Comparison of ENCODE assay signal across 10 cellular contexts in the genomic region with DNA sequence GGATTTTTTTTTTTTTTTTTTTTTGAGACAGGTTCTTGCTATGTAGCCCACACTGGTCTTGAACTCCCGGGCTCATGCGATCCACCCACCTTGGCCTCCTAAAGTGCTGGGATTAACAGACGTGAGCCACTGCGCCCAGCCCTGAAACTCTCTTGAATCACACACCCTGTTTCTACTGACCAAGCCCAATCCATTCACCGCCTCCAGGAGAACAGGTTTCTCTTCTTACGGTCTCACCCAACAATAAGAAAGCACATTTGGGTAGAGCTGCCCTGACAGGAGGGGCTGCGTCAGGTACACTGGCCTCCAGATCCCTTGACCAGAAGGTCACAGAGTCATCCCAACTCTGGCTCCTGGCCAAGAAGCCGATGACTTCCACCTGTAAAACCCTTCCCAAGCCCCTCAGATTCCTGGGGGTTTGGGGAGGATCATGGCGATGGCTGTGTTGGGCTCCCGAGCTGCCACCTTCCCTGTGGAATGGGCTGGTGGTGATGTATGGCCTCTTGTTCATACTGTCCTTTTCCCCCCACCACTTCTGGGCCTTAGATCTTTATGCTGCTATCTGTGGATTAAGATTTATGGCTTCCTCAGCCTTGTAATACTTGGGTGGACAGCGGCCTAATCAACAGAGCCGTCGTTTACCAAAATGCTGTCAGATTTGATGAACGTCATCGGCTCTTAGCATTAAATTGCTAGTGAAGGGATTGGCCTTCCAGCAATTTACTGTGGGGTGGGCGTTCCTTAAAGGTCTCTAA.
"Had no signal": no experiment of that assay in that cellular context is flagged by ENCODE, and none has a peak within 500 bp of the region (broad histone marks: within the 10 kb centered on the region; RNA-seq: fewer than 3 reads in every experiment).

No MANE protein-coding gene starts in this region.

- H3K27ac ChIP-seq: coronary artery, lower lobe of right lung, vagina, VCaP had no signal

- H3K27me3 ChIP-seq: vagina had no signal

- DNase-seq: activated CD8-positive, alpha-beta memory T cell treated with anti-CD3 and anti-CD28 coated beads, Interleukin-2, amount 50 U/mL, for 4 hours; activated naive CD4-positive, alpha-beta T cell; aorta; effector CD4-positive, alpha-beta T cell; lower lobe of right lung; stimulated activated CD4-positive, alpha-beta T cell treated with anti-CD3 and anti-CD28 coated beads, Interleukin-4, amount 100 ng/mL, for 1 hour had no signal

- H3K9me3 ChIP-seq: lower lobe of right lung, vagina had no signal

- H3K4me1 ChIP-seq: lower lobe of right lung had no signal

- ATAC-seq: naive thymus-derived CD8-positive, alpha-beta T cell had no signal

- H3K36me3 ChIP-seq: vagina had no signal

- H3K4me3 ChIP-seq: coronary artery, lower lobe of right lung, vagina had no signal
